12 cellular contexts compared by ENCODE assay signal in genomic region chr12:113228394-113229028, GRCh38. TPM values are rescaled to one million over a fixed set of nuclear protein-coding genes. Genes with fewer than 3 reads are reported as not detected.
DNase-seq lines count a peak whose midpoint lies in the region; ATAC-seq and TF ChIP-seq lines count a peak whose summit lies in the region.
"Had no signal": no experiment of that assay in that cellular context is flagged by ENCODE, and none has a peak within 500 bp of the region (broad histone marks: within the 10 kb centered on the region; RNA-seq: fewer than 3 reads in every experiment).

No MANE protein-coding gene starts in this region.

- H3K27me3 ChIP-seq in suprapubic skin (no peaks in the 10 kb centered on the region), SJCRH30 (no peaks in the 10 kb centered on the region)
- H3K27me3 ChIP-seq: pancreas had no signal

- H3K4me3 ChIP-seq in suprapubic skin (no peak overlapping the region), SJCRH30 (no peak overlapping the region)
- H3K4me3 ChIP-seq: pancreas had no signal

- H3K9me3 Mint-ChIP-seq in activated CD4-positive, alpha-beta T cell treated with anti-CD3 and anti-CD28 coated beads, Interleukin-2, amount 10 ng/mL, durations not matched to agents 24 days and 14 days, result no peaks in the 10 kb centered on the region
- no peaks in the 10 kb centered on the region for H3K9me3 Mint-ChIP-seq in activated naive CD8-positive, alpha-beta T cell treated with anti-CD3 and anti-CD28 coated beads, Interleukin-2, amount 50 U/mL, for 24 hours

- H3K9me3 ChIP-seq in suprapubic skin, result no peaks in the 10 kb centered on the region
- no peaks in the 10 kb centered on the region for H3K9me3 ChIP-seq in SJCRH30 (replicated peaks)
- H3K9me3 ChIP-seq: pancreas, SK-N-SH had no signal

- ATAC-seq in activated naive CD8-positive, alpha-beta T cell treated with anti-CD3 and anti-CD28 coated beads, Interleukin-2, amount 50 U/mL, for 24 hours, result no peak
- ATAC-seq: pancreas had no signal

- H3K27me3 Mint-ChIP-seq in activated CD4-positive, alpha-beta T cell treated with anti-CD3 and anti-CD28 coated beads, Interleukin-2, amount 10 ng/mL, durations not matched to agents 24 days and 14 days, result no peaks in the 10 kb centered on the region
- H3K27me3 Mint-ChIP-seq in activated naive CD8-positive, alpha-beta T cell treated with anti-CD3 and anti-CD28 coated beads, Interleukin-2, amount 50 U/mL, for 24 hours, result no peaks in the 10 kb centered on the region

- H3K36me3 ChIP-seq in suprapubic skin (peaks cover 50% of the 10 kb centered on the region), SJCRH30 (peaks cover 17% of the 10 kb centered on the region)

- TF ChIP-seq CTCF in suprapubic skin (IDR thresholded peaks at IDR 0.05), result no peak
- TF ChIP-seq CTCF in GM20000 (IDR thresholded peaks at IDR 0.05; ENCODE audit: extremely low read depth, missing control alignments), result no peak

- H3K27ac ChIP-seq in suprapubic skin (peak overlapping the region; percentile 43), SJCRH30 (no peak overlapping the region)

- H3K36me3 Mint-ChIP-seq in activated CD4-positive, alpha-beta T cell treated with anti-CD3 and anti-CD28 coated beads, Interleukin-2, amount 10 ng/mL, durations not matched to agents 24 days and 14 days (ENCODE audit: low read depth), result peaks cover 41% of the 10 kb centered on the region
- peaks cover 49% of the 10 kb centered on the region for H3K36me3 Mint-ChIP-seq in activated naive CD8-positive, alpha-beta T cell treated with anti-CD3 and anti-CD28 coated beads, Interleukin-2, amount 50 U/mL, for 24 hours (ENCODE audit: low read depth)

- WGBS in suprapubic skin, result 66% methylated on average over 5 of the region's 5 CpGs

- TF ChIP-seq POLR2A in suprapubic skin (IDR thresholded peaks at IDR 0.05), result no peak

- intact Hi-C loops in activated CD4-positive, alpha-beta T cell treated with anti-CD3 and anti-CD28 coated beads, Interleukin-2, amount 10 ng/mL, durations not matched to agents 24 days and 14 days (cut with micrococcal nuclease), result loop anchor here (1.0 kb wide), 1 partner anchor 34 kb away; no protein-coding TSS in a partner anchor

- peaks cover 45% of the 10 kb centered on the region for H3K4me1 Mint-ChIP-seq in activated CD4-positive, alpha-beta T cell treated with anti-CD3 and anti-CD28 coated beads, Interleukin-2, amount 10 ng/mL, durations not matched to agents 24 days and 14 days
- H3K4me1 Mint-ChIP-seq in activated naive CD8-positive, alpha-beta T cell treated with anti-CD3 and anti-CD28 coated beads, Interleukin-2, amount 50 U/mL, for 24 hours, result peaks cover 54% of the 10 kb centered on the region

- H3K27ac Mint-ChIP-seq in activated CD4-positive, alpha-beta T cell treated with anti-CD3 and anti-CD28 coated beads, Interleukin-2, amount 10 ng/mL, durations not matched to agents 24 days and 14 days, result peak overlapping the region; percentile 35
- H3K27ac Mint-ChIP-seq in activated naive CD8-positive, alpha-beta T cell treated with anti-CD3 and anti-CD28 coated beads, Interleukin-2, amount 50 U/mL, for 24 hours, result peak overlapping the region; percentile 79

- TF ChIP-seq EP300 in suprapubic skin (IDR thresholded peaks at IDR 0.05), result no peak

- H3K4me3 Mint-ChIP-seq in activated CD4-positive, alpha-beta T cell treated with anti-CD3 and anti-CD28 coated beads, Interleukin-2, amount 10 ng/mL, durations not matched to agents 24 days and 14 days, result no peak overlapping the region
- no peak overlapping the region for H3K4me3 Mint-ChIP-seq in activated naive CD8-positive, alpha-beta T cell treated with anti-CD3 and anti-CD28 coated beads, Interleukin-2, amount 50 U/mL, for 24 hours

- no peak for DNase-seq in activated CD4-positive, alpha-beta T cell treated with anti-CD3 and anti-CD28 coated beads, Interleukin-2, amount 10 ng/mL, durations not matched to agents 24 days and 14 days
- DNase-seq in activated CD4-positive, alpha-beta T cell treated with anti-CD3 and anti-CD28 coated beads for 1 hour, result no peak
- DNase-seq in activated naive CD8-positive, alpha-beta T cell treated with anti-CD3 and anti-CD28 coated beads, Interleukin-2, amount 50 U/mL, for 24 hours, result no peak
- DNase-seq in iris pigment epithelial cell (ENCODE audit: low read depth), result peak; percentile 49
- no peak for DNase-seq in suprapubic skin (ENCODE audit: low spot score in 2 of 2)
- DNase-seq in NK-92 treated with Interleukin-12 subunit alpha and Interleukin-12 subunit beta, amount 100 ng/mL, for 24 hours (lab: John Stamatoyannopoulos, UW), result no peak
- DNase-seq in SJCRH30, result no peak
- no peak for DNase-seq in GM20000 (ENCODE audit: low spot score)
- DNase-seq: ACHN; effector CD4-positive, alpha-beta T cell; pancreas; SK-N-SH had no signal

- peaks cover 43% of the 10 kb centered on the region for H3K4me1 ChIP-seq in suprapubic skin
- peaks cover 17% of the 10 kb centered on the region for H3K4me1 ChIP-seq in SJCRH30

RNA-seq across cellular contexts. Expression of gene TPCN1, which starts 7.2 kb away (rescaled TPM):
- total RNA-seq in activated CD4-positive, alpha-beta T cell treated with anti-CD3 and anti-CD28 coated beads, Interleukin-2, amount 10 ng/mL, durations not matched to agents 24 days and 14 days, result 31.0 and 33.7 TPM in 2 replicates
- total RNA-seq in suprapubic skin, result 10 to 100 TPM; 15.5 to 74.1 (median 35.6) TPM
- total RNA-seq in SJCRH30 (2014; rRNA removed; shearing (Covaris generic)), result 14.3 and 18.4 TPM in 2 replicates

RNA-seq across cellular contexts. Expression of gene RITA1, which starts 43.0 kb away (rescaled TPM):
- total RNA-seq in activated CD4-positive, alpha-beta T cell treated with anti-CD3 and anti-CD28 coated beads, Interleukin-2, amount 10 ng/mL, durations not matched to agents 24 days and 14 days, result 25.5 and 25.8 TPM in 2 replicates
- total RNA-seq in suprapubic skin, result 10 to 100 TPM; 14.7 to 21.7 (median 16.9) TPM
- total RNA-seq in SJCRH30 (2014; rRNA removed; shearing (Covaris generic)), result 20.2 and 22.0 TPM in 2 replicates

RNA-seq across cellular contexts. Expression of gene DDX54, which starts 43.2 kb away (rescaled TPM):
- total RNA-seq in activated CD4-positive, alpha-beta T cell treated with anti-CD3 and anti-CD28 coated beads, Interleukin-2, amount 10 ng/mL, durations not matched to agents 24 days and 14 days, result 122 and 127 TPM in 2 replicates
- 10 to 100 TPM; 53.9 to 71.8 (median 63.9) TPM for total RNA-seq in suprapubic skin
- total RNA-seq in SJCRH30 (2014; rRNA removed; shearing (Covaris generic)), result 43.7 and 47.6 TPM in 2 replicates
